Comparison of ENCODE assay signal across 15 cellular contexts in the genomic region with DNA sequence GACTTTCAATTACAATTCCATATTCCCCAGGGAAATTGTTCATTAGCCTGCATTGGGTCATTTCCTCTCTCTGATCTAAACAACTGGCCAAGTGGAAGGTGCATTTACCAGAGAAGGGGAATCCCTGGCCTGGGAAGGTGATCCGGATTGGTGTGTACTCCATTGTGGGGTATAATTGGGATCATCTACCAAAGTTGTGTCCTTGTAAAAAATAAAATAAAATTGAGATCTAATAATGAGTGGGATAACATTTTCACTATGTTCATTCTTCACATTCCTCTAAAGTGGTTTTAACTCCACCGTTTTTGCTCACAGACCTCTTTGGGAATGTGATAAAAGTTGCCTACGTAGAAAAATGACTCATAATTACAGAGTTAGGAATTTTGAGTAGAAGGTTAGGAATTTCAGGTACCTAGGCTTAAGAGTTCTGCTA. TPM values are rescaled to one million over a fixed set of nuclear protein-coding genes. Genes with fewer than 3 reads are reported as not detected.
A peak's percentile ranks its signal among the peaks of the same experiment; 100 is the strongest.
DNase-seq lines count a peak whose midpoint lies in the region; ATAC-seq, FAIRE-seq and TF ChIP-seq lines count a peak whose summit lies in the region.
"Had no signal": no experiment of that assay in that cellular context is flagged by ENCODE, and none has a peak within 500 bp of the region (broad histone marks: within the 10 kb centered on the region; RNA-seq: fewer than 3 reads in every experiment).

No MANE protein-coding gene starts in this region.

- peaks cover under 1% of the 10 kb centered on the region; the same call in 1 of the 2 replicates for H3K36me3 ChIP-seq in SK-N-MC (ENCODE audit: insufficient read depth, low read length)
- H3K36me3 ChIP-seq: WERI-Rb-1 had no signal

- peaks cover 20% of the 10 kb centered on the region for H3K4me1 Mint-ChIP-seq in stimulated activated effector memory CD8-positive, alpha-beta T cell treated with anti-CD3 and anti-CD28 coated beads, Interleukin-12 subunit alpha, Interleukin-12 subunit beta, amount 100 ng/mL, for 72 hours

- peaks cover 26% of the 10 kb centered on the region for H3K4me1 ChIP-seq in foreskin keratinocyte

- H3K36me3 Mint-ChIP-seq in stimulated activated effector memory CD8-positive, alpha-beta T cell treated with anti-CD3 and anti-CD28 coated beads, Interleukin-12 subunit alpha, Interleukin-12 subunit beta, amount 100 ng/mL, for 72 hours: peaks cover 26% of the 10 kb centered on the region
- H3K36me3 Mint-ChIP-seq: activated naive CD4-positive, alpha-beta T cell treated with anti-CD3 and anti-CD28 coated beads, Interleukin-2, amount 50 U/mL, for 72 hours had no signal

- H3K9me3 ChIP-seq in SK-N-MC (ENCODE audit: low read depth, low read length): no peaks in the 10 kb centered on the region

- TF ChIP-seq POLR2A in GM12891 (IDR thresholded peaks at IDR 0.05; ENCODE audit: low read depth, low read length): no peak

- FAIRE-seq in GM12891 (lab: Jason Lieb, UNC): no peak
- no peak for FAIRE-seq in GM19239 (lab: Jason Lieb, UNC)

- no peak overlapping the region for H3K4me3 Mint-ChIP-seq in stimulated activated effector memory CD8-positive, alpha-beta T cell treated with anti-CD3 and anti-CD28 coated beads, Interleukin-12 subunit alpha, Interleukin-12 subunit beta, amount 100 ng/mL, for 72 hours

- ATAC-seq in foreskin keratinocyte (peak; percentile 77), HG02870 (IDR thresholded peaks at IDR 0.05; ENCODE audit: unreplicated experiment) (no peak)
- no peak for ATAC-seq in stimulated activated effector memory CD8-positive, alpha-beta T cell treated with anti-CD3 and anti-CD28 coated beads, Interleukin-12 subunit alpha, Interleukin-12 subunit beta, amount 100 ng/mL, for 72 hours
- ATAC-seq: activated naive CD4-positive, alpha-beta T cell treated with anti-CD3 and anti-CD28 coated beads, Interleukin-2, amount 50 U/mL, for 72 hours; sciatic nerve had no signal

- peak overlapping the region; percentile 43 for H3K27ac Mint-ChIP-seq in stimulated activated effector memory CD8-positive, alpha-beta T cell treated with anti-CD3 and anti-CD28 coated beads, Interleukin-12 subunit alpha, Interleukin-12 subunit beta, amount 100 ng/mL, for 72 hours
- H3K27ac Mint-ChIP-seq: activated naive CD4-positive, alpha-beta T cell treated with anti-CD3 and anti-CD28 coated beads, Interleukin-2, amount 50 U/mL, for 72 hours had no signal

- DNase-seq in GM12891 (ENCODE audit: insufficient read length, low spot score) (no peak), SK-N-MC (ENCODE audit: low read depth, low spot score) (no peak), foreskin keratinocyte (peak; percentile 67 to 87), GM19239 (ENCODE audit: insufficient read length, low spot score) (no peak), occipital lobe (lab: John Stamatoyannopoulos, UW) (no peak)
- DNase-seq in stimulated activated effector memory CD8-positive, alpha-beta T cell treated with anti-CD3 and anti-CD28 coated beads, Interleukin-12 subunit alpha, Interleukin-12 subunit beta, amount 100 ng/mL, for 72 hours (ENCODE audit: low spot score in 2 of 2): no peak
- DNase-seq: NCI-H1694 treated with DMSO at 0.1 percent for 48 hours, NCI-H774, SHP77 treated with DMSO at 0.1 percent for 48 hours, substantia nigra, WERI-Rb-1 had no signal

- no peaks in the 10 kb centered on the region for H3K27me3 ChIP-seq in foreskin keratinocyte

- H3K9me3 Mint-ChIP-seq in stimulated activated effector memory CD8-positive, alpha-beta T cell treated with anti-CD3 and anti-CD28 coated beads, Interleukin-12 subunit alpha, Interleukin-12 subunit beta, amount 100 ng/mL, for 72 hours: no peaks in the 10 kb centered on the region
- H3K9me3 Mint-ChIP-seq: activated naive CD4-positive, alpha-beta T cell treated with anti-CD3 and anti-CD28 coated beads, Interleukin-2, amount 50 U/mL, for 72 hours had no signal

- no peak overlapping the region for H3K4me3 ChIP-seq in SK-N-MC
- H3K4me3 ChIP-seq: coronary artery had no signal

- no peak for TF ChIP-seq CTCF in foreskin keratinocyte (conservative IDR thresholded peaks at IDR 0.05)

- H3K27ac ChIP-seq in SK-N-MC (peak overlapping the region; percentile 46), foreskin keratinocyte (peak overlapping the region; percentile 59)
- H3K27ac ChIP-seq: coronary artery, WERI-Rb-1 had no signal

- no peak overlapping the region for H3K9ac ChIP-seq in SK-N-MC (ENCODE audit: insufficient read length)

TF ChIP-seq in GM12891, 5 proteins besides CTCF, POLR2A, EP300 and RAD21:
- no peak for TF ChIP-seq TAF1 (IDR thresholded peaks at IDR 0.05; ENCODE audit: low read depth, low read length)
- TF ChIP-seq POLR2AphosphoS5 (IDR thresholded peaks at IDR 0.05; ENCODE audit: low read depth, low read length): 0 out of 2 replicates have a peak, but pooled peaks have one; percentile 32

RNA-seq across cellular contexts. Expression of gene ARL5B, which starts 22.8 kb away (rescaled TPM):
- 7.3 TPM for polyA plus RNA-seq in GM12891 (2012; ENCODE audit: low read depth, missing spikeins)
- total RNA-seq in foreskin keratinocyte (14.5 and 15.8 TPM in 2 replicates), occipital lobe (91.7 TPM)
- 3.0 and 3.8 TPM in 2 replicates for polyA plus RNA-seq in foreskin keratinocyte

RNA-seq across cellular contexts. Expression of gene NSUN6, which starts 30.6 kb away (rescaled TPM):
- 6.5 TPM for polyA plus RNA-seq in GM12891 (2012; ENCODE audit: low read depth, missing spikeins)
- total RNA-seq in foreskin keratinocyte (7.7 and 7.8 TPM in 2 replicates), occipital lobe (42.3 TPM)
- polyA plus RNA-seq in foreskin keratinocyte: 3.1 and 3.4 TPM in 2 replicates

Comparison
In these comparisons a context has a peak if more than half of its experiments do, and no peak if none do; other contexts are left out.
1. DNase-seq: peak in foreskin keratinocyte (2 of 2); none in GM12891 (single experiment), SK-N-MC (single experiment), stimulated activated effector memory CD8-positive, alpha-beta T cell treated with anti-CD3 and anti-CD28 coated beads, Interleukin-12 subunit alpha, Interleukin-12 subunit beta, amount 100 ng/mL, for 72 hours (0 of 2), GM19239 (single experiment) and occipital lobe (single experiment).